In genomic region chr11:11458523-11458922, GRCh38 we compare ENCODE assay signal across 21 cellular contexts.
"Had no signal": no experiment of that assay in that cellular context is flagged by ENCODE, and none has a peak within 500 bp of the region (broad histone marks: within the 10 kb centered on the region; RNA-seq: fewer than 3 reads in every experiment).

No MANE protein-coding gene starts in this region.

- H3K27ac ChIP-seq: colonic mucosa, heart left ventricle, right atrium auricular region, skin epidermis, stomach, thoracic aorta, transverse colon had no signal

- H3K9me3 ChIP-seq: colonic mucosa, sigmoid colon, stomach, thoracic aorta, transverse colon had no signal

- DNase-seq: colonic mucosa; dermis blood vessel endothelial cell; foreskin melanocyte; heart left ventricle; hippocampal formation; left colon; left ventricle myocardium superior; mesendoderm; naive thymus-derived CD4-positive, alpha-beta T cell; nephron progenitor cell; posterior cingulate gyrus; sigmoid colon; stimulated activated CD4-positive, alpha-beta T cell treated with anti-CD3 and anti-CD28 coated beads, Interleukin-2, amount 100 ng/mL, for 24 hours; stimulated activated CD4-positive, alpha-beta T cell treated with anti-CD3 and anti-CD28 coated beads, Interleukin-4, amount 100 ng/mL, for 4 hours; stimulated activated naive CD4-positive, alpha-beta T cell; stomach; substantia nigra; transverse colon had no signal

- H3K27ac Mint-ChIP-seq: naive thymus-derived CD4-positive, alpha-beta T cell; nephron progenitor cell had no signal

- H3K4me3 Mint-ChIP-seq: naive thymus-derived CD4-positive, alpha-beta T cell; nephron progenitor cell had no signal

- H3K36me3 ChIP-seq: colonic mucosa, heart left ventricle, right atrium auricular region, sigmoid colon, stomach, thoracic aorta, transverse colon had no signal

- H3K4me1 ChIP-seq: colonic mucosa had no signal

- H3K4me3 ChIP-seq: colonic mucosa, heart left ventricle, right atrium auricular region, sigmoid colon, skin epidermis, stomach, thoracic aorta, transverse colon had no signal

- H3K4me1 Mint-ChIP-seq: naive thymus-derived CD4-positive, alpha-beta T cell had no signal

- ATAC-seq: heart left ventricle; left colon; left ventricle myocardium superior; naive thymus-derived CD4-positive, alpha-beta T cell had no signal

- H3K9me3 Mint-ChIP-seq: naive thymus-derived CD4-positive, alpha-beta T cell had no signal

- H3K27me3 ChIP-seq: colonic mucosa, heart left ventricle, right atrium auricular region, sigmoid colon, stomach, transverse colon had no signal

- H3K36me3 Mint-ChIP-seq: naive thymus-derived CD4-positive, alpha-beta T cell had no signal
